In genomic region chr2:157257312-157258252, GRCh38 we compare ENCODE assay signal across 8 cellular contexts. TPM values are rescaled to one million over a fixed set of nuclear protein-coding genes. Genes with fewer than 3 reads are reported as not detected.
DNase-seq lines count a peak whose midpoint lies in the region; ATAC-seq, FAIRE-seq and TF ChIP-seq lines count a peak whose summit lies in the region.

Gene GALNT5 (plus strand): TSS chr2:157257705. CDS start chr2:157258083, 378 bp downstream.

- no peak for TF ChIP-seq RAD21 in SK-N-SH (IDR thresholded peaks at IDR 0.05; ENCODE audit: low read length)

- no peaks in the 10 kb centered on the region; a peak in 2 of 4 replicates for H3K4me1 ChIP-seq in SK-N-SH (ENCODE audit: control insufficient read depth in 1 of 2, insufficient read depth in 2 of 2, low read depth in 1 of 2, low read length in 1 of 2)
- no peaks in the 10 kb centered on the region for H3K4me1 ChIP-seq in psoas muscle

- CTCF ChIA-PET in SK-N-SH (lab: Yijun Ruan, JAX): no interaction called here

- peak within 1 kb of the TSS; percentile 82 for H3K4me2 ChIP-seq in SK-N-SH

- DNase-seq in H54 (ENCODE audit: insufficient read length, low spot score) (no peak), SK-N-SH (no peak), Right ventricle myocardium superior (no peak), psoas muscle (no peak), GF-D8 (lab: John Stamatoyannopoulos, UW) (no peak)
- DNase-seq in activated naive CD4-positive, alpha-beta T cell (lab: John Stamatoyannopoulos, UW): no peak
- DNase-seq in activated CD4-positive, alpha-beta T cell treated with anti-CD3 and anti-CD28 coated beads, Interleukin-2, amount 50 U/mL, for 1 hour: no peak

- H3K27me3 ChIP-seq in SK-N-SH (ENCODE audit: insufficient read depth) (no peaks in the 10 kb centered on the region), psoas muscle (ENCODE audit: insufficient read depth in 3 of 3, low read length in 2 of 3) (no peaks in the 10 kb centered on the region)

- POLR2A ChIA-PET in SK-N-SH (lab: Yijun Ruan, JAX): no interaction called here

- ATAC-seq in Right ventricle myocardium superior (ENCODE audit: poor library complexity) (peak; percentile 61), psoas muscle (no peak), HG02642 (IDR thresholded peaks at IDR 0.05; ENCODE audit: poor library complexity, unreplicated experiment) (no peak)

- no peaks in the 10 kb centered on the region for H3K9me2 ChIP-seq in SK-N-SH

- intact Hi-C loops in Right ventricle myocardium superior (cut with DNase I) (no loop called here), psoas muscle (cut with DNase I) (no loop called here)

- no peaks in the 10 kb centered on the region for H3K79me2 ChIP-seq in SK-N-SH (ENCODE audit: insufficient read depth)

- H4K20me1 ChIP-seq in SK-N-SH (ENCODE audit: insufficient read depth): no peaks in the 10 kb centered on the region

- H3K27ac ChIP-seq in SK-N-SH (ENCODE audit: low read depth in 2 of 2, low read length in 1 of 2) (peak within 1 kb of the TSS; percentile 52 to 60; a peak in 3 of 4 replicates), psoas muscle (no peak within 1 kb of the TSS)

- peaks cover 14% of the 10 kb centered on the region for H3F3A ChIP-seq in SK-N-SH (replicated peaks; ENCODE audit: insufficient read depth)

- peak; percentile 27 for FAIRE-seq in H54 (lab: Jason Lieb, UNC)

- H2AFZ ChIP-seq in SK-N-SH (ENCODE audit: low read depth): peak within 1 kb of the TSS; percentile 83

- TF ChIP-seq CTCF in SK-N-SH (IDR thresholded peaks at IDR 0.05): no peak
- TF ChIP-seq CTCF in psoas muscle (IDR thresholded peaks at IDR 0.05): no peak

- no peak for TF ChIP-seq EP300 in SK-N-SH (IDR thresholded peaks at IDR 0.05; ENCODE audit: borderline replicate concordance in 1 of 2, low read depth in 1 of 2, low read length in 1 of 2)

- H3K9ac ChIP-seq in SK-N-SH: peak within 1 kb of the TSS; percentile 66

- TF ChIP-seq POLR2A in H54 (IDR thresholded peaks at IDR 0.05; ENCODE audit: low read depth, low read length): no peak

- WGBS in SK-N-SH (ENCODE audit: low lambda C conversion rate): 9% methylated on average over 13 of the region's 15 CpGs
- WGBS in psoas muscle, 3 donors: 2 to 5% (median 2%) methylated on average over 15 of the region's 15 CpGs

- no peaks in the 10 kb centered on the region for H3K36me3 ChIP-seq in SK-N-SH (replicated peaks in 1 of 2; ENCODE audit: control insufficient read depth in 1 of 2, insufficient read depth in 2 of 2, low read length in 1 of 2)
- no peaks in the 10 kb centered on the region for H3K36me3 ChIP-seq in psoas muscle (ENCODE audit: insufficient read depth in 1 of 2, low read depth in 1 of 2)

- no peaks in the 10 kb centered on the region for H3K9me3 ChIP-seq in SK-N-SH
- no peaks in the 10 kb centered on the region for H3K9me3 ChIP-seq in psoas muscle

- H3K4me3 ChIP-seq in SK-N-SH (ENCODE audit: low read depth in 2 of 2, low read length in 1 of 2): peak within 1 kb of the TSS; percentile 56 to 65
- peak within 1 kb of the TSS; percentile 1 for H3K4me3 ChIP-seq in psoas muscle

TF ChIP-seq in SK-N-SH, 30 proteins besides CTCF, POLR2A, EP300 and RAD21:
- TF ChIP-seq POLR2AphosphoS5 (IDR thresholded peaks at IDR 0.05; ENCODE audit: low read depth, low read length) (peak; percentile 36), MXI1 (IDR thresholded peaks at IDR 0.05; ENCODE audit: low read depth, low read length) (no peak), NFIC (IDR thresholded peaks at IDR 0.05; ENCODE audit: borderline replicate concordance) (0 out of 2 replicates have a peak, but pooled peaks have one; percentile 3), GATA2 (CRISPR knock-in tag; IDR thresholded peaks at IDR 0.05) (no peak), SIN3A (IDR thresholded peaks at IDR 0.05; ENCODE audit: borderline replicate concordance, low read depth, low read length) (no peak), TCF12 (IDR thresholded peaks at IDR 0.05) (0 out of 2 replicates have a peak, but pooled peaks have one; percentile 5)
- TF ChIP-seq, protein P1, sequence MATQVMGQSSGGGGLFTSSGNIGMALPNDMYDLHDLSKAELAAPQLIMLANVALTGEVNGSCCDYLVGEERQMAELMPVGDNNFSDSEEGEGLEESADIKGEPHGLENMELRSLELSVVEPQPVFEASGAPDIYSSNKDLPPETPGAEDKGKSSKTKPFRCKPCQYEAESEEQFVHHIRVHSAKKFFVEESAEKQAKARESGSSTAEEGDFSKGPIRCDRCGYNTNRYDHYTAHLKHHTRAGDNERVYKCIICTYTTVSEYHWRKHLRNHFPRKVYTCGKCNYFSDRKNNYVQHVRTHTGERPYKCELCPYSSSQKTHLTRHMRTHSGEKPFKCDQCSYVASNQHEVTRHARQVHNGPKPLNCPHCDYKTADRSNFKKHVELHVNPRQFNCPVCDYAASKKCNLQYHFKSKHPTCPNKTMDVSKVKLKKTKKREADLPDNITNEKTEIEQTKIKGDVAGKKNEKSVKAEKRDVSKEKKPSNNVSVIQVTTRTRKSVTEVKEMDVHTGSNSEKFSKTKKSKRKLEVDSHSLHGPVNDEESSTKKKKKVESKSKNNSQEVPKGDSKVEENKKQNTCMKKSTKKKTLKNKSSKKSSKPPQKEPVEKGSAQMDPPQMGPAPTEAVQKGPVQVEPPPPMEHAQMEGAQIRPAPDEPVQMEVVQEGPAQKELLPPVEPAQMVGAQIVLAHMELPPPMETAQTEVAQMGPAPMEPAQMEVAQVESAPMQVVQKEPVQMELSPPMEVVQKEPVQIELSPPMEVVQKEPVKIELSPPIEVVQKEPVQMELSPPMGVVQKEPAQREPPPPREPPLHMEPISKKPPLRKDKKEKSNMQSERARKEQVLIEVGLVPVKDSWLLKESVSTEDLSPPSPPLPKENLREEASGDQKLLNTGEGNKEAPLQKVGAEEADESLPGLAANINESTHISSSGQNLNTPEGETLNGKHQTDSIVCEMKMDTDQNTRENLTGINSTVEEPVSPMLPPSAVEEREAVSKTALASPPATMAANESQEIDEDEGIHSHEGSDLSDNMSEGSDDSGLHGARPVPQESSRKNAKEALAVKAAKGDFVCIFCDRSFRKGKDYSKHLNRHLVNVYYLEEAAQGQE (IDR thresholded peaks at IDR 0.05; ENCODE audit: low read depth, low read length): no peak
- TF ChIP-seq, protein P2, sequence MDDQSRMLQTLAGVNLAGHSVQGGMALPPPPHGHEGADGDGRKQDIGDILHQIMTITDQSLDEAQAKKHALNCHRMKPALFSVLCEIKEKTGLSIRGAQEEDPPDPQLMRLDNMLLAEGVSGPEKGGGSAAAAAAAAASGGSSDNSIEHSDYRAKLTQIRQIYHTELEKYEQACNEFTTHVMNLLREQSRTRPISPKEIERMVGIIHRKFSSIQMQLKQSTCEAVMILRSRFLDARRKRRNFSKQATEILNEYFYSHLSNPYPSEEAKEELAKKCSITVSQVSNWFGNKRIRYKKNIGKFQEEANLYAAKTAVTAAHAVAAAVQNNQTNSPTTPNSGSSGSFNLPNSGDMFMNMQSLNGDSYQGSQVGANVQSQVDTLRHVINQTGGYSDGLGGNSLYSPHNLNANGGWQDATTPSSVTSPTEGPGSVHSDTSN (IDR thresholded peaks at IDR 0.05): peak; percentile 38; the same call in 1 of the 2 replicates
- TF ChIP-seq, protein P3, sequence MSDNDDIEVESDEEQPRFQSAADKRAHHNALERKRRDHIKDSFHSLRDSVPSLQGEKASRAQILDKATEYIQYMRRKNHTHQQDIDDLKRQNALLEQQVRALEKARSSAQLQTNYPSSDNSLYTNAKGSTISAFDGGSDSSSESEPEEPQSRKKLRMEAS (IDR thresholded peaks at IDR 0.05; ENCODE audit: low read depth): peak; percentile 71; the same call in 1 of the 2 replicates

RNA-seq across cellular contexts. Expression of gene GALNT5, which starts in this region (rescaled TPM):
- polyA plus RNA-seq in SK-N-SH (2012; rRNA removed) (10.4 and 15.3 TPM in 2 replicates), psoas muscle (under 1 TPM in 1 of 3 donors, not detected in 2; under 0.01 TPM)
- 14.9 TPM in 2 replicates for polyA plus RNA-seq in SK-N-SH (2012; cell fraction: cytosol; rRNA removed)
- polyA plus RNA-seq in SK-N-SH (2012; cell fraction: nucleus; rRNA removed): 11.0 and 22.9 TPM in 2 replicates
- total RNA-seq in Right ventricle myocardium superior (0.16 TPM), psoas muscle (under 1 TPM in 1 of 4 donors, not detected in 3; 0.06 TPM)

Comparison
In these comparisons a context has a peak if more than half of its experiments do, and no peak if none do; other contexts are left out.
1. RNA of gene GALNT5 (polyA plus RNA-seq): 10.4 to 22.9 TPM in SK-N-SH; under 0.01 TPM in psoas muscle; every median in the first group is over 10 times any median in the second.
2. Peak in ATAC-seq in Right ventricle myocardium superior; RNA of the gene not detected or under 1 TPM.